9 cellular contexts compared by ENCODE assay signal in genomic region chr10:123784216-123784615, GRCh38.
"Had no signal": no experiment of that assay in that cellular context is flagged by ENCODE, and none has a peak within 500 bp of the region (broad histone marks: within the 10 kb centered on the region; RNA-seq: fewer than 3 reads in every experiment).

No MANE protein-coding gene starts in this region.

- DNase-seq: GM23248, GOT3, H9, HCEC 1CT, IMR-90, KG1 had no signal

- H3K4me3 Mint-ChIP-seq: H9 had no signal

- H3K4me3 ChIP-seq: GM23248, K562 had no signal

- H2AFZ ChIP-seq: GM23248 had no signal

- H3K9ac ChIP-seq: GM23248 had no signal

- H3K27ac ChIP-seq: GM23248 had no signal

- FAIRE-seq: H54, HTR-8/SVneo, K562 had no signal
